ENCODE assay signal across 16 cellular contexts in genomic region chr17:64398330-64398729, GRCh38. TPM values are rescaled to one million over a fixed set of nuclear protein-coding genes. Genes with fewer than 3 reads are reported as not detected.
DNase-seq lines count a peak whose midpoint lies in the region; ATAC-seq, FAIRE-seq and TF ChIP-seq lines count a peak whose summit lies in the region.
"Had no signal": no experiment of that assay in that cellular context is flagged by ENCODE, and none has a peak within 500 bp of the region (broad histone marks: within the 10 kb centered on the region; RNA-seq: fewer than 3 reads in every experiment).

No MANE protein-coding gene starts in this region.

- H3K9me3 ChIP-seq in GM12878 (replicated peaks; ENCODE audit: control insufficient read depth, insufficient read depth, low read length): no peaks in the 10 kb centered on the region; the same call in 2 of the 3 replicates
- H3K9me3 ChIP-seq: uterus had no signal

- no peak for DNase-seq in activated T-cell treated with anti-CD3 and anti-CD28 coated beads, Interleukin-2, amount 50 U/mL, for 24 hours
- DNase-seq in activated T-cell treated with anti-CD3 and anti-CD28 coated beads for 4 hours: no peak
- peak; percentile 67 for DNase-seq in KG1 (lab: John Stamatoyannopoulos, UW)
- no peak for DNase-seq in GM12878 (ENCODE audit: low read depth, low spot score)
- no peak for DNase-seq in stimulated activated effector memory CD8-positive, alpha-beta T cell treated with anti-CD3 and anti-CD28 coated beads, Interleukin-12 subunit alpha, Interleukin-12 subunit beta, amount 100 ng/mL, for 72 hours (ENCODE audit: low spot score in 2 of 2)
- DNase-seq in MV-4-11 (lab: John Stamatoyannopoulos, UW): no peak
- DNase-seq in globus pallidus (ENCODE audit: low spot score): no peak
- no peak for DNase-seq in stimulated activated CD4-positive, alpha-beta T cell treated with anti-CD3 and anti-CD28 coated beads, Interleukin-2, amount 100 ng/mL, for 24 hours
- DNase-seq: cerebellar nuclear complex, COR-L47, mesenchymal stem cell, NCI-H2029, SHP77, uterus had no signal

- no peaks in the 10 kb centered on the region for H3K27me3 Mint-ChIP-seq in activated T-cell treated with anti-CD3 and anti-CD28 coated beads, Interleukin-2, amount 50 U/mL, for 24 hours

- BruUV-seq in GM12878 (replicated peaks; lab: Mats Ljungman, UMichigan): no TSS peak

- peaks cover 55% of the 10 kb centered on the region for H3K4me1 Mint-ChIP-seq in activated T-cell treated with anti-CD3 and anti-CD28 coated beads, Interleukin-2, amount 50 U/mL, for 24 hours (ENCODE audit: low read depth)
- H3K4me1 Mint-ChIP-seq in stimulated activated effector memory CD8-positive, alpha-beta T cell treated with anti-CD3 and anti-CD28 coated beads, Interleukin-12 subunit alpha, Interleukin-12 subunit beta, amount 100 ng/mL, for 72 hours: peaks cover 17% of the 10 kb centered on the region

- no peak overlapping the region; the same call in 1 of the 2 replicates for H3K9ac ChIP-seq in GM12878 (ENCODE audit: control insufficient read depth, insufficient read depth, low read length)

- RAD21 ChIA-PET in GM12878 (lab: Charles Lee; ENCODE audit: unreplicated experiment): interaction anchor here (1.1 to 1.7 kb wide), 4 partner anchors 10 to 54 kb away, joined by 3 to 4 read pairs (median 4); no protein-coding TSS in a partner anchor

- H3K4me1 ChIP-seq in GM12878 (ENCODE audit: control insufficient read depth, insufficient read depth, low read length): peaks cover 28% of the 10 kb centered on the region
- H3K4me1 ChIP-seq: uterus had no signal

- no peak for ATAC-seq in GM12878
- peak; percentile 32 for ATAC-seq in stimulated activated effector memory CD8-positive, alpha-beta T cell treated with anti-CD3 and anti-CD28 coated beads, Interleukin-12 subunit alpha, Interleukin-12 subunit beta, amount 100 ng/mL, for 72 hours

- no peak for FAIRE-seq in GM12878 (lab: Jason Lieb, UNC)

- H3K4me2 ChIP-seq in GM12878 (ENCODE audit: control insufficient read depth, insufficient read depth): peak overlapping the region; percentile 55; the same call in 1 of the 2 replicates

- peaks cover 4% of the 10 kb centered on the region for H3K36me3 Mint-ChIP-seq in activated T-cell treated with anti-CD3 and anti-CD28 coated beads, Interleukin-2, amount 50 U/mL, for 24 hours (ENCODE audit: low read depth)
- peaks cover 7% of the 10 kb centered on the region for H3K36me3 Mint-ChIP-seq in stimulated activated effector memory CD8-positive, alpha-beta T cell treated with anti-CD3 and anti-CD28 coated beads, Interleukin-12 subunit alpha, Interleukin-12 subunit beta, amount 100 ng/mL, for 72 hours

- H3K27ac Mint-ChIP-seq in activated T-cell treated with anti-CD3 and anti-CD28 coated beads, Interleukin-2, amount 50 U/mL, for 24 hours: peak overlapping the region; percentile 84
- H3K27ac Mint-ChIP-seq in stimulated activated effector memory CD8-positive, alpha-beta T cell treated with anti-CD3 and anti-CD28 coated beads, Interleukin-12 subunit alpha, Interleukin-12 subunit beta, amount 100 ng/mL, for 72 hours: peak overlapping the region; percentile 14

- TF ChIP-seq CTCF in GM12878 (IDR thresholded peaks at IDR 0.05 in 2 of 3, conservative IDR thresholded peaks at IDR 0.05 in 1 of 3; ENCODE audit: control insufficient read depth in 2 of 3, extremely low read depth in 1 of 3, insufficient read depth in 1 of 3, low read depth in 3 of 3, low read length in 3 of 3): no peak

- H2AFZ ChIP-seq in GM12878 (ENCODE audit: control insufficient read depth, low read depth, low read length): peak overlapping the region; percentile 37

- no peaks in the 10 kb centered on the region for H3K27me3 ChIP-seq in GM12878 (replicated peaks in 1 of 2; ENCODE audit: control insufficient read depth in 2 of 2, insufficient read depth in 2 of 2, low read length in 1 of 2)
- H3K27me3 ChIP-seq: uterus had no signal

- in situ Hi-C loops in GM12878 (cut with MboI): no loop called here

- no peaks in the 10 kb centered on the region for H3K79me2 ChIP-seq in GM12878 (ENCODE audit: control insufficient read depth, insufficient read depth, low read length)

- no peak for TF ChIP-seq EP300 in GM12878 (IDR thresholded peaks at IDR 0.05; ENCODE audit: borderline replicate concordance in 1 of 2, control insufficient read depth in 1 of 2, low read depth in 2 of 2, low read length in 2 of 2)

- H3K27ac ChIP-seq in GM12878 (ENCODE audit: control insufficient read depth, insufficient read depth): no peak overlapping the region
- H3K27ac ChIP-seq: uterus had no signal

- no peaks in the 10 kb centered on the region for H4K20me1 ChIP-seq in GM12878 (ENCODE audit: control insufficient read depth, insufficient read depth)

- no peak for TF ChIP-seq RAD21 in GM12878 (IDR thresholded peaks at IDR 0.05; ENCODE audit: insufficient read depth, low read depth, low read length)

- POLR2A ChIA-PET in GM12878 (lab: Charles Lee): interaction anchor here (0.6 to 2.2 kb wide), 2 partner anchors 12 to 20 kb away, joined by 3 to 13 read pairs; no protein-coding TSS in a partner anchor

- CTCF ChIA-PET in GM12878 (lab: Yijun Ruan, JAX): interaction anchor here (0.8 kb wide), 1 partner anchor 13 kb away, joined by 4 read pairs; no protein-coding TSS in a partner anchor

- intact Hi-C loops in GM12878 (cut with micrococcal nuclease; ENCODE audit: unreplicated experiment): no loop called here

- H3K36me3 ChIP-seq in GM12878 (ENCODE audit: control insufficient read depth in 2 of 2, insufficient read depth in 2 of 2, low read length in 1 of 2): no peaks in the 10 kb centered on the region
- H3K36me3 ChIP-seq: uterus had no signal

- no peak for TF ChIP-seq POLR2A in GM12878 (IDR thresholded peaks at IDR 0.05; ENCODE audit: low read depth, low read length)

- H3K9me3 Mint-ChIP-seq in activated T-cell treated with anti-CD3 and anti-CD28 coated beads, Interleukin-2, amount 50 U/mL, for 24 hours: peaks cover 3% of the 10 kb centered on the region
- H3K9me3 Mint-ChIP-seq in stimulated activated effector memory CD8-positive, alpha-beta T cell treated with anti-CD3 and anti-CD28 coated beads, Interleukin-12 subunit alpha, Interleukin-12 subunit beta, amount 100 ng/mL, for 72 hours: no peaks in the 10 kb centered on the region

- 88% methylated on average over 11 of the region's 11 CpGs for WGBS in GM12878 (ENCODE audit: insufficient coverage, insufficient replicate concordance, low lambda C conversion rate, missing lambda C conversion rate)

- SMC1A ChIA-PET in GM12878 (lab: Charles Lee; ENCODE audit: uncharacterized antibody, unreplicated experiment): interaction anchor here (0.9 to 2.6 kb wide), 4 partner anchors 9 to 17 kb away, joined by 3 to 11 read pairs (median 7); no protein-coding TSS in a partner anchor

- H3K4me3 ChIP-seq in GM12878: no peak overlapping the region
- H3K4me3 ChIP-seq: uterus had no signal

- peak overlapping the region; percentile 75 for H3K4me3 Mint-ChIP-seq in activated T-cell treated with anti-CD3 and anti-CD28 coated beads, Interleukin-2, amount 50 U/mL, for 24 hours
- peak overlapping the region; percentile 52 for H3K4me3 Mint-ChIP-seq in stimulated activated effector memory CD8-positive, alpha-beta T cell treated with anti-CD3 and anti-CD28 coated beads, Interleukin-12 subunit alpha, Interleukin-12 subunit beta, amount 100 ng/mL, for 72 hours

TF ChIP-seq in GM12878, 131 proteins besides CTCF, POLR2A, EP300 and RAD21 (continues in another document):
- TF ChIP-seq SIX5 (IDR thresholded peaks at IDR 0.05; ENCODE audit: low read depth, low read length, severe bottlenecking): no peak
- TF ChIP-seq NFIC (IDR thresholded peaks at IDR 0.05; ENCODE audit: low read depth, low read length): no peak
- TF ChIP-seq PAX5 (IDR thresholded peaks at IDR 0.05; ENCODE audit: borderline replicate concordance, low read depth, low read length): no peak
- no peak for TF ChIP-seq CBX3 (IDR thresholded peaks at IDR 0.05; ENCODE audit: borderline replicate concordance, low read depth)
- TF ChIP-seq RCOR1 (conservative IDR thresholded peaks at IDR 0.05; ENCODE audit: low read depth, low read length): no peak
- TF ChIP-seq JUNB (IDR thresholded peaks at IDR 0.05): no peak

RNA-seq across cellular contexts. Expression of gene PECAM1, which starts 7.7 kb away (rescaled TPM):
- total RNA-seq in GM12878 (2013; cell fraction: nucleolus; rRNA removed): 32.2 and 34.1 TPM in 2 replicates
- total RNA-seq in GM12878 (2014; rRNA removed) (11.1 and 13.2 TPM in 2 replicates), GM12878 (2014; rRNA removed; fragmentation: Illumina TruSeq; extraction: Trizol) (9.5 and 9.7 TPM in 2 replicates), GM12878 (2021) (26.1 and 35.2 TPM in 2 replicates)
- 1.1 TPM for polyA plus RNA-seq in GM12878 (2011; ENCODE audit: low read depth)
- polyA plus RNA-seq in GM12878 (2011; rRNA removed) (32.7 and 34.7 TPM in 2 replicates), GM12878 (2014; fragmentation: Illumina TruSeq; extraction: Trizol) (13.9 and 17.4 TPM in 2 replicates), GM12878 (2014; fragmentation: Nextera tagmentation; extraction: Ambion mirVana) (1 to 10 TPM; 6.9 to 7.5 TPM), GM12878 (2014; rRNA removed) (16.7 and 20.6 TPM in 2 replicates), GM12878 (2016; fragmentation: Nextera tagmentation; extraction: Ambion mirVana) (10 to 100 TPM; 12.5 to 14.1 TPM)
- 21.0 and 34.5 TPM in 2 replicates for polyA plus RNA-seq in GM12878 (2011; cell fraction: cytosol; rRNA removed)
- polyA plus RNA-seq in GM12878 (2011; cell fraction: nucleus; rRNA removed): 10.6 and 20.6 TPM in 2 replicates
- 1.4 and 3.6 TPM in 2 replicates for polyA plus RNA-seq in GM12878 (2012)
- polyA minus RNA-seq in GM12878 (2011; rRNA and poly(A)+ RNA removed): 101 and 135 TPM in 2 replicates
- 10.6 and 22.3 TPM in 2 replicates for polyA minus RNA-seq in GM12878 (2011; cell fraction: cytosol; rRNA and poly(A)+ RNA removed)
- polyA minus RNA-seq in GM12878 (2011; cell fraction: nucleus; rRNA and poly(A)+ RNA removed): 14.3 and 19.1 TPM in 2 replicates
- total RNA-seq: NCI-H460 had no signal

RNA-seq across cellular contexts. Expression of gene MILR1, which starts 50.6 kb away (rescaled TPM):
- 8.4 and 8.8 TPM in 2 replicates for total RNA-seq in GM12878 (2013; cell fraction: nucleolus; rRNA removed)
- total RNA-seq in GM12878 (2014; rRNA removed) (15.4 and 17.8 TPM in 2 replicates), GM12878 (2014; rRNA removed; fragmentation: Illumina TruSeq; extraction: Trizol) (24.0 and 24.6 TPM in 2 replicates), GM12878 (2021) (13.2 and 16.7 TPM in 2 replicates)
- 3.6 TPM for polyA plus RNA-seq in GM12878 (2011; ENCODE audit: low read depth)
- polyA plus RNA-seq in GM12878 (2011; rRNA removed) (2.0 and 2.4 TPM in 2 replicates), GM12878 (2014; fragmentation: Illumina TruSeq; extraction: Trizol) (47.2 and 54.1 TPM in 2 replicates), GM12878 (2014; fragmentation: Nextera tagmentation; extraction: Ambion mirVana) (10 to 100 TPM; 16.2 to 25.0 TPM), GM12878 (2014; rRNA removed) (16.4 and 19.2 TPM in 2 replicates), GM12878 (2016; fragmentation: Nextera tagmentation; extraction: Ambion mirVana) (1 to 10 TPM; 2.8 to 4.3 TPM)
- polyA plus RNA-seq in GM12878 (2011; cell fraction: cytosol; rRNA removed): 2.1 and 3.8 TPM in 2 replicates
- 0.94 and 3.6 TPM in 2 replicates for polyA plus RNA-seq in GM12878 (2011; cell fraction: nucleus; rRNA removed)
- polyA plus RNA-seq in GM12878 (2012): 3.4 and 5.0 TPM in 2 replicates
- polyA minus RNA-seq in GM12878 (2011; rRNA and poly(A)+ RNA removed): 1.9 and 3.1 TPM in 2 replicates
- not detected in 2 replicates for polyA minus RNA-seq in GM12878 (2011; cell fraction: cytosol; rRNA and poly(A)+ RNA removed)
- 0.67 and 0.85 TPM in 2 replicates for polyA minus RNA-seq in GM12878 (2011; cell fraction: nucleus; rRNA and poly(A)+ RNA removed)
- total RNA-seq: A673 had no signal
